Comparison of ENCODE assay signal across 19 cellular contexts in genomic region chr5:138649775-138650174, GRCh38.
DNase-seq lines count a peak whose midpoint lies in the region; ATAC-seq, FAIRE-seq and TF ChIP-seq lines count a peak whose summit lies in the region.
"Had no signal": no experiment of that assay in that cellular context is flagged by ENCODE, and none has a peak within 500 bp of the region (broad histone marks: within the 10 kb centered on the region; RNA-seq: fewer than 3 reads in every experiment).

No MANE protein-coding gene starts in this region.

- H3K9me3 ChIP-seq in BE2C (no peaks in the 10 kb centered on the region), SJCRH30 (replicated peaks) (no peaks in the 10 kb centered on the region)
- H3K9me3 ChIP-seq: neutrophil, SJSA1 had no signal

- TF ChIP-seq CTCF in BE2C (IDR thresholded peaks at IDR 0.05; ENCODE audit: low read depth, low read length) (no peak), Calu3 (IDR thresholded peaks at IDR 0.05; ENCODE audit: unreplicated experiment) (no peak)

- intact Hi-C loops in Calu3 (cut with micrococcal nuclease; ENCODE audit: unreplicated experiment), result loop anchor here (5.0 kb wide), 1 partner anchor 103 kb away; the partner anchor contains the start of gene CTNNA1

- H3K27me3 Mint-ChIP-seq in Calu3 (ENCODE audit: unreplicated experiment), result peaks cover 27% of the 10 kb centered on the region

- ATAC-seq in HG03378 (IDR thresholded peaks at IDR 0.05; ENCODE audit: unreplicated experiment) (no peak), HG02798 (IDR thresholded peaks at IDR 0.05; ENCODE audit: poor library complexity, unreplicated experiment) (no peak)
- ATAC-seq: stimulated activated naive CD8-positive, alpha-beta T cell treated with anti-CD3 and anti-CD28 coated beads, Interleukin-15, amount 100 ng/mL, for 72 hours had no signal

- no peak overlapping the region for H3K4me3 Mint-ChIP-seq in Calu3 (ENCODE audit: low read depth, unreplicated experiment)
- H3K4me3 Mint-ChIP-seq: stimulated activated naive CD8-positive, alpha-beta T cell treated with anti-CD3 and anti-CD28 coated beads, Interleukin-15, amount 100 ng/mL, for 72 hours had no signal

- peaks cover 15% of the 10 kb centered on the region for H3K4me1 Mint-ChIP-seq in Calu3 (ENCODE audit: low read depth, unreplicated experiment)

- peak; percentile 59 for DNase-seq in BE2C
- DNase-seq in H7, result peak; percentile 55
- peak; percentile 57 to 66 for DNase-seq in SJCRH30
- DNase-seq in myocyte (ENCODE audit: low read depth), result peak; percentile 51
- DNase-seq in Calu3, result no peak
- DNase-seq in HTR-8/SVneo (ENCODE audit: insufficient read length, low spot score), result no peak
- DNase-seq: activated CD4-positive, alpha-beta T cell treated with anti-CD3 and anti-CD28 coated beads for 4 hours; activated CD8-positive, alpha-beta memory T cell treated with anti-CD3 and anti-CD28 coated beads, Interleukin-2, amount 50 U/mL, for 48 hours; activated naive CD4-positive, alpha-beta T cell; aorta; GDM1; kidney glomerular epithelial cell; NCI-H1436; stimulated activated naive CD8-positive, alpha-beta T cell treated with anti-CD3 and anti-CD28 coated beads, Interleukin-15, amount 100 ng/mL, for 72 hours; T-helper 9 cell had no signal

- no peak overlapping the region for H3K27ac Mint-ChIP-seq in Calu3 (ENCODE audit: unreplicated experiment)
- H3K27ac Mint-ChIP-seq: stimulated activated naive CD8-positive, alpha-beta T cell treated with anti-CD3 and anti-CD28 coated beads, Interleukin-15, amount 100 ng/mL, for 72 hours had no signal

- H3K27me3 ChIP-seq in BE2C (no peaks in the 10 kb centered on the region), H7 (ENCODE audit: control insufficient read depth, insufficient read depth, low read length) (no peaks in the 10 kb centered on the region), SJCRH30 (no peaks in the 10 kb centered on the region)
- H3K27me3 ChIP-seq: SJSA1 had no signal

- CTCF ChIA-PET in Calu3 (lab: Charles Lee), result interaction anchor here (0.7 kb wide), 2 partner anchors 27 to 85 kb away, joined by 3 to 4 read pairs; no protein-coding TSS in a partner anchor

- H3K36me3 ChIP-seq in BE2C (no peaks in the 10 kb centered on the region), H7 (replicated peaks; ENCODE audit: control insufficient read depth, insufficient read depth, low read length) (no peaks in the 10 kb centered on the region), SJCRH30 (no peaks in the 10 kb centered on the region)
- H3K36me3 ChIP-seq: neutrophil, SJSA1 had no signal

- no peak for FAIRE-seq in HTR-8/SVneo (lab: Jason Lieb, UNC)

- H3K4me1 ChIP-seq in BE2C (peaks cover 39% of the 10 kb centered on the region), SJCRH30 (peaks cover 44% of the 10 kb centered on the region)

- H3K4me3 ChIP-seq in BE2C (ENCODE audit: low read depth, low read length), result no peak overlapping the region
- H3K4me3 ChIP-seq in H7 (ENCODE audit: insufficient read depth, low read depth, low read length), result no peak overlapping the region
- H3K4me3 ChIP-seq in SJCRH30, result no peak overlapping the region
- H3K4me3 ChIP-seq: SJSA1 had no signal

- no peaks in the 10 kb centered on the region for H3K9me3 Mint-ChIP-seq in Calu3 (ENCODE audit: low read depth, unreplicated experiment)
- H3K9me3 Mint-ChIP-seq: stimulated activated naive CD8-positive, alpha-beta T cell treated with anti-CD3 and anti-CD28 coated beads, Interleukin-15, amount 100 ng/mL, for 72 hours had no signal

- BruUV-seq in Calu3 (replicated peaks; lab: Mats Ljungman, UMichigan), result no TSS peak

- peaks cover 3% of the 10 kb centered on the region for H3K36me3 Mint-ChIP-seq in Calu3 (ENCODE audit: insufficient read depth, unreplicated experiment)

- H3K27ac ChIP-seq in SJCRH30, result no peak overlapping the region
- H3K27ac ChIP-seq: neutrophil, SJSA1 had no signal

Comparison
In these comparisons a context has a peak if more than half of its experiments do, and no peak if none do; other contexts are left out.
1. DNase-seq: peak in BE2C (single experiment), H7 (single experiment), SJCRH30 (2 of 2) and myocyte (single experiment); none in Calu3 (single experiment) and HTR-8/SVneo (single experiment).